1 cellular context compared by ENCODE assay signal in the genomic region with DNA sequence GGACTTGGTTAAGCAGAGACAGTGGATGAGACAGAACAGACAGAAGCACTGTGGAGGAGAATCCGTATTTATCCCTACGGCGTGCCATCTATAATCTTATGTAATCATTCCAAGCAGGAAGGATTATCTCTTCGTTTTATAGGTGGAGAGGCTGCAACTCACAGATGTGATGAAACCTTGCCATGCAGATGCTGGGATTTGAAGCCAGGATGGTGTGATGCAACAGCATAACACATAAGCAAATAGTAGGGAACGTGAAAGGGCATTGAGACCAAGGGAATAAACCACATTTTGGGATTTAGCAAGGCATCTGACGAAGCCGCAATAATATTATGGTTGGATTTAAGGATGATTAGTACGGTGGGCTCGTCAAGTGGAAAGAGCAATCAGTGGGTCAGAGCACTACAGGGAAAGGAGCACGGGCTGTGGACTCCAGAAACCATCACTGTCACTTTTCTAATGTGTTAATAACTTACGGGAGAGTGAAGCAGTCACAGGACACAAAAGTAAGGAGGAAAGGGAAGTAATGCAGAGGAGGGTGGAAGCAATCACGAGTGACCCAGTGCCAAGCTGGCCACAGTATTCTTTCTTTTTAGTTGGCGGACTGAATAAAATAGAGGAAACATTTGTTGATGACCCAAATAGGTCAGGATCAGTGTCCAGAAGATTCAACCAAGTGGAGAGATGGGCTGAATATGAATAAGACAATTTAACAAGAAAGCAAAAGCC.
TF ChIP-seq lines count a peak whose summit lies in the region.

No MANE protein-coding gene starts in this region.

TF ChIP-seq in IMR-90, 13 proteins besides CTCF, POLR2A, EP300 and RAD21:
- TF ChIP-seq CEBPB (IDR thresholded peaks at IDR 0.05; ENCODE audit: low read depth, low read length) = peak; percentile 52
- no peak for TF ChIP-seq NFE2L2 (IDR thresholded peaks at IDR 0.05; ENCODE audit: low read depth, low read length)
